In genomic region chr12:112116232-112117060, GRCh38 we compare ENCODE assay signal across 1 cellular context.
TF ChIP-seq lines count a peak whose summit lies in the region.

No MANE protein-coding gene starts in this region.

TF ChIP-seq in K562, 482 proteins besides CTCF, POLR2A, EP300 and RAD21 (continued from another document and continues in another):
- no peak for TF ChIP-seq NKRF (IDR thresholded peaks at IDR 0.05; ENCODE audit: borderline replicate concordance)
- no peak for TF ChIP-seq STAG1 (CRISPR knock-in tag; IDR thresholded peaks at IDR 0.05; ENCODE audit: borderline replicate concordance)
- TF ChIP-seq ZC3H11A (IDR thresholded peaks at IDR 0.05; ENCODE audit: low read depth, low read length), result no peak
- TF ChIP-seq CREB3 (tag; conservative IDR thresholded peaks at IDR 0.05; ENCODE audit: low read depth), result peak; percentile 37; the same call in 1 of the 2 replicates
- peak; percentile 12; the same call in 1 of the 2 replicates for TF ChIP-seq SOX6 (IDR thresholded peaks at IDR 0.05)
- no peak for TF ChIP-seq ZNF134 (CRISPR knock-in tag; conservative IDR thresholded peaks at IDR 0.05)
- TF ChIP-seq, protein P1, sequence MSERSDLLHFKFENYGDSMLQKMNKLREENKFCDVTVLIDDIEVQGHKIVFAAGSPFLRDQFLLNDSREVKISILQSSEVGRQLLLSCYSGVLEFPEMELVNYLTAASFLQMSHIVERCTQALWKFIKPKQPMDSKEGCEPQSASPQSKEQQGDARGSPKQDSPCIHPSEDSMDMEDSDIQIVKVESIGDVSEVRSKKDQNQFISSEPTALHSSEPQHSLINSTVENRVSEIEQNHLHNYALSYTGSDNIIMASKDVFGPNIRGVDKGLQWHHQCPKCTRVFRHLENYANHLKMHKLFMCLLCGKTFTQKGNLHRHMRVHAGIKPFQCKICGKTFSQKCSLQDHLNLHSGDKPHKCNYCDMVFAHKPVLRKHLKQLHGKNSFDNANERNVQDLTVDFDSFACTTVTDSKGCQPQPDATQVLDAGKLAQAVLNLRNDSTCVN (CRISPR knock-in tag; IDR thresholded peaks at IDR 0.05), result no peak
- no peak for TF ChIP-seq NFIC (IDR thresholded peaks at IDR 0.05)
- TF ChIP-seq ELF1 (tag; IDR thresholded peaks at IDR 0.05), result 0 out of 2 replicates have a peak, but pooled peaks have one; percentile 41
- peak in 1 of 2 experiments; percentile 58; a peak in 1 of 4 replicates for TF ChIP-seq KDM4B (IDR thresholded peaks at IDR 0.05; ENCODE audit: borderline replicate concordance in 2 of 2, low read depth in 1 of 2)
- TF ChIP-seq ZNF764 (CRISPR knock-in tag; IDR thresholded peaks at IDR 0.05; ENCODE audit: low read depth), result no peak
- TF ChIP-seq NFE2 (IDR thresholded peaks at IDR 0.05; ENCODE audit: low read depth), result no peak
- no peak; the same call in 1 of the 2 replicates for TF ChIP-seq TEAD4 (IDR thresholded peaks at IDR 0.05; ENCODE audit: low read length)
- no peak for TF ChIP-seq TEAD4 (CRISPR knock-in tag; IDR thresholded peaks at IDR 0.05; ENCODE audit: borderline replicate concordance)
- TF ChIP-seq, protein P2, sequence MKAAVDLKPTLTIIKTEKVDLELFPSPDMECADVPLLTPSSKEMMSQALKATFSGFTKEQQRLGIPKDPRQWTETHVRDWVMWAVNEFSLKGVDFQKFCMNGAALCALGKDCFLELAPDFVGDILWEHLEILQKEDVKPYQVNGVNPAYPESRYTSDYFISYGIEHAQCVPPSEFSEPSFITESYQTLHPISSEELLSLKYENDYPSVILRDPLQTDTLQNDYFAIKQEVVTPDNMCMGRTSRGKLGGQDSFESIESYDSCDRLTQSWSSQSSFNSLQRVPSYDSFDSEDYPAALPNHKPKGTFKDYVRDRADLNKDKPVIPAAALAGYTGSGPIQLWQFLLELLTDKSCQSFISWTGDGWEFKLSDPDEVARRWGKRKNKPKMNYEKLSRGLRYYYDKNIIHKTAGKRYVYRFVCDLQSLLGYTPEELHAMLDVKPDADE (conservative IDR thresholded peaks at IDR 0.05; ENCODE audit: control insufficient read depth, low read depth, low read length), result no peak
- TF ChIP-seq HMG20A (CRISPR knock-in tag; conservative IDR thresholded peaks at IDR 0.05), result no peak
- 0 out of 2 replicates have a peak, but pooled peaks have one; percentile 19 for TF ChIP-seq OTX1 (CRISPR knock-in tag; IDR thresholded peaks at IDR 0.05)
- no peak for TF ChIP-seq SMC3 (conservative IDR thresholded peaks at IDR 0.05; ENCODE audit: insufficient read depth, low read depth, low read length)
- no peak for TF ChIP-seq SMAD2 (IDR thresholded peaks at IDR 0.05; ENCODE audit: low read depth, low read length)
- TF ChIP-seq, protein P3, sequence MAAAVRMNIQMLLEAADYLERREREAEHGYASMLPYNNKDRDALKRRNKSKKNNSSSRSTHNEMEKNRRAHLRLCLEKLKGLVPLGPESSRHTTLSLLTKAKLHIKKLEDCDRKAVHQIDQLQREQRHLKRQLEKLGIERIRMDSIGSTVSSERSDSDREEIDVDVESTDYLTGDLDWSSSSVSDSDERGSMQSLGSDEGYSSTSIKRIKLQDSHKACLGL (CRISPR knock-in tag; IDR thresholded peaks at IDR 0.05; ENCODE audit: borderline replicate concordance, poor library complexity, severe bottlenecking), result no peak
- TF ChIP-seq SRSF7 (optimal IDR thresholded peaks at IDR 0.05; ENCODE audit: low read depth, low read length), result no peak
- no peak for TF ChIP-seq ZNF174 (CRISPR knock-in tag; IDR thresholded peaks at IDR 0.05)
- TF ChIP-seq HMGXB4 (CRISPR knock-in tag; IDR thresholded peaks at IDR 0.05), result no peak
- TF ChIP-seq ZNF253 (CRISPR knock-in tag; conservative IDR thresholded peaks at IDR 0.05), result no peak
- no peak for TF ChIP-seq PHTF2 (CRISPR knock-in tag; IDR thresholded peaks at IDR 0.05)
- peak; percentile 68; the same call in 1 of the 2 replicates for TF ChIP-seq ZNF766 (CRISPR knock-in tag; conservative IDR thresholded peaks at IDR 0.05)
- no peak for TF ChIP-seq ZC3H4 (CRISPR knock-in tag; IDR thresholded peaks at IDR 0.05; ENCODE audit: borderline replicate concordance)
- TF ChIP-seq WHSC1 (IDR thresholded peaks at IDR 0.05; ENCODE audit: low read length), result no peak
- TF ChIP-seq MYNN (IDR thresholded peaks at IDR 0.05), result no peak
- TF ChIP-seq MYNN (CRISPR knock-in tag; IDR thresholded peaks at IDR 0.05), result no peak
- TF ChIP-seq, protein P4, sequence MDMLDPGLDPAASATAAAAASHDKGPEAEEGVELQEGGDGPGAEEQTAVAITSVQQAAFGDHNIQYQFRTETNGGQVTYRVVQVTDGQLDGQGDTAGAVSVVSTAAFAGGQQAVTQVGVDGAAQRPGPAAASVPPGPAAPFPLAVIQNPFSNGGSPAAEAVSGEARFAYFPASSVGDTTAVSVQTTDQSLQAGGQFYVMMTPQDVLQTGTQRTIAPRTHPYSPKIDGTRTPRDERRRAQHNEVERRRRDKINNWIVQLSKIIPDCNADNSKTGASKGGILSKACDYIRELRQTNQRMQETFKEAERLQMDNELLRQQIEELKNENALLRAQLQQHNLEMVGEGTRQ (CRISPR knock-in tag; IDR thresholded peaks at IDR 0.05), result no peak
- TF ChIP-seq TARDBP (IDR thresholded peaks at IDR 0.05), result no peak
- TF ChIP-seq, protein P5, sequence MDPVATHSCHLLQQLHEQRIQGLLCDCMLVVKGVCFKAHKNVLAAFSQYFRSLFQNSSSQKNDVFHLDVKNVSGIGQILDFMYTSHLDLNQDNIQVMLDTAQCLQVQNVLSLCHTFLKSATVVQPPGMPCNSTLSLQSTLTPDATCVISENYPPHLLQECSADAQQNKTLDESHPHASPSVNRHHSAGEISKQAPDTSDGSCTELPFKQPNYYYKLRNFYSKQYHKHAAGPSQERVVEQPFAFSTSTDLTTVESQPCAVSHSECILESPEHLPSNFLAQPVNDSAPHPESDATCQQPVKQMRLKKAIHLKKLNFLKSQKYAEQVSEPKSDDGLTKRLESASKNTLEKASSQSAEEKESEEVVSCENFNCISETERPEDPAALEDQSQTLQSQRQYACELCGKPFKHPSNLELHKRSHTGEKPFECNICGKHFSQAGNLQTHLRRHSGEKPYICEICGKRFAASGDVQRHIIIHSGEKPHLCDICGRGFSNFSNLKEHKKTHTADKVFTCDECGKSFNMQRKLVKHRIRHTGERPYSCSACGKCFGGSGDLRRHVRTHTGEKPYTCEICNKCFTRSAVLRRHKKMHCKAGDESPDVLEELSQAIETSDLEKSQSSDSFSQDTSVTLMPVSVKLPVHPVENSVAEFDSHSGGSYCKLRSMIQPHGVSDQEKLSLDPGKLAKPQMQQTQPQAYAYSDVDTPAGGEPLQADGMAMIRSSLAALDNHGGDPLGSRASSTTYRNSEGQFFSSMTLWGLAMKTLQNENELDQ (CRISPR knock-in tag; IDR thresholded peaks at IDR 0.05; ENCODE audit: borderline replicate concordance), result no peak
- no peak for TF ChIP-seq ZFP30 (CRISPR knock-in tag; IDR thresholded peaks at IDR 0.05; ENCODE audit: borderline replicate concordance)
- TF ChIP-seq, protein P6, sequence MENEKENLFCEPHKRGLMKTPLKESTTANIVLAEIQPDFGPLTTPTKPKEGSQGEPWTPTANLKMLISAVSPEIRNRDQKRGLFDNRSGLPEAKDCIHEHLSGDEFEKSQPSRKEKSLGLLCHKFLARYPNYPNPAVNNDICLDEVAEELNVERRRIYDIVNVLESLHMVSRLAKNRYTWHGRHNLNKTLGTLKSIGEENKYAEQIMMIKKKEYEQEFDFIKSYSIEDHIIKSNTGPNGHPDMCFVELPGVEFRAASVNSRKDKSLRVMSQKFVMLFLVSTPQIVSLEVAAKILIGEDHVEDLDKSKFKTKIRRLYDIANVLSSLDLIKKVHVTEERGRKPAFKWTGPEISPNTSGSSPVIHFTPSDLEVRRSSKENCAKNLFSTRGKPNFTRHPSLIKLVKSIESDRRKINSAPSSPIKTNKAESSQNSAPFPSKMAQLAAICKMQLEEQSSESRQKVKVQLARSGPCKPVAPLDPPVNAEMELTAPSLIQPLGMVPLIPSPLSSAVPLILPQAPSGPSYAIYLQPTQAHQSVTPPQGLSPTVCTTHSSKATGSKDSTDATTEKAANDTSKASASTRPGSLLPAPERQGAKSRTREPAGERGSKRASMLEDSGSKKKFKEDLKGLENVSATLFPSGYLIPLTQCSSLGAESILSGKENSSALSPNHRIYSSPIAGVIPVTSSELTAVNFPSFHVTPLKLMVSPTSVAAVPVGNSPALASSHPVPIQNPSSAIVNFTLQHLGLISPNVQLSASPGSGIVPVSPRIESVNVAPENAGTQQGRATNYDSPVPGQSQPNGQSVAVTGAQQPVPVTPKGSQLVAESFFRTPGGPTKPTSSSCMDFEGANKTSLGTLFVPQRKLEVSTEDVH (IDR thresholded peaks at IDR 0.05; ENCODE audit: low read depth, partially characterized antibody), result no peak
- peak; percentile 82 for TF ChIP-seq HDAC2 (IDR thresholded peaks at IDR 0.05)
- 0 out of 2 replicates have a peak, but pooled peaks have one; percentile 12 for TF ChIP-seq ETV5 (CRISPR knock-in tag; IDR thresholded peaks at IDR 0.05; ENCODE audit: low read depth)
- TF ChIP-seq CHD2 (IDR thresholded peaks at IDR 0.05; ENCODE audit: low read depth, low read length), result no peak
- TF ChIP-seq TBP (optimal IDR thresholded peaks at IDR 0.05; ENCODE audit: low read depth, low read length), result peak; percentile 54
- TF ChIP-seq SMARCA4 (IDR thresholded peaks at IDR 0.05), result no peak
- no peak for TF ChIP-seq XRCC3 (IDR thresholded peaks at IDR 0.05)
- no peak for TF ChIP-seq NUFIP1 (IDR thresholded peaks at IDR 0.05; ENCODE audit: partially characterized antibody)
- TF ChIP-seq TAF9B (IDR thresholded peaks at IDR 0.05; ENCODE audit: partially characterized antibody), result peak; percentile 30
- TF ChIP-seq ELF4 (CRISPR knock-in tag; IDR thresholded peaks at IDR 0.05), result 0 out of 2 replicates have a peak, but pooled peaks have one; percentile 18
- peak; percentile 57 for TF ChIP-seq KDM5B (IDR thresholded peaks at IDR 0.05; ENCODE audit: insufficient replicate concordance, low read depth, low read length)
- TF ChIP-seq SAP30 (IDR thresholded peaks at IDR 0.05; ENCODE audit: borderline replicate concordance, insufficient read depth, low read depth, low read length, poor library complexity, severe bottlenecking), result no peak
- no peak for TF ChIP-seq ZNF23 (CRISPR knock-in tag; IDR thresholded peaks at IDR 0.05)
- TF ChIP-seq ZNF444 (CRISPR knock-in tag; IDR thresholded peaks at IDR 0.05), result no peak
- TF ChIP-seq, protein P7, sequence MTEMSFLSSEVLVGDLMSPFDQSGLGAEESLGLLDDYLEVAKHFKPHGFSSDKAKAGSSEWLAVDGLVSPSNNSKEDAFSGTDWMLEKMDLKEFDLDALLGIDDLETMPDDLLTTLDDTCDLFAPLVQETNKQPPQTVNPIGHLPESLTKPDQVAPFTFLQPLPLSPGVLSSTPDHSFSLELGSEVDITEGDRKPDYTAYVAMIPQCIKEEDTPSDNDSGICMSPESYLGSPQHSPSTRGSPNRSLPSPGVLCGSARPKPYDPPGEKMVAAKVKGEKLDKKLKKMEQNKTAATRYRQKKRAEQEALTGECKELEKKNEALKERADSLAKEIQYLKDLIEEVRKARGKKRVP (CRISPR knock-in tag; IDR thresholded peaks at IDR 0.05), result peak; percentile 26; the same call in 1 of the 2 replicates
- no peak for TF ChIP-seq MED1 (CRISPR knock-in tag; IDR thresholded peaks at IDR 0.05; ENCODE audit: borderline replicate concordance)
